Comparison of ENCODE assay signal across 18 cellular contexts in the genomic region with DNA sequence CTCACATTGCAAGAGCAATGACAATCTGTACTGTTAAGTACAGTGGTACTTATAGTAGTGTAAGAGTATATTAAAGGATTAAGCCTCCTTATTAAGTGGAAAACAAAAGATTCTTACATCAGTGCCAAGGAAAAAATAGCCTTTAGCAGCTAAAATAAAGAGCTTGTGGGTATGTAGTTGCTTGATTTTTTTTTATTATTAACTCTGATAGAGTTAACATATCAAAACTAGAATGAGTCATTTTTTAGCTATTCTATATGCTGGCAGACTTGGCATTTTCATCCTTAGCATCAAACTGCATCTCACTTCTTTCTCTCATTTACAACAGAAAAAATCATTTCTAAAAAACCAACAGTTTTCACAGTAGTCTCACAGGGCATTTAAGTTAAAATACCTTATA.
DNase-seq lines count a peak whose midpoint lies in the region; ATAC-seq, FAIRE-seq and TF ChIP-seq lines count a peak whose summit lies in the region.
"Had no signal": no experiment of that assay in that cellular context is flagged by ENCODE, and none has a peak within 500 bp of the region (broad histone marks: within the 10 kb centered on the region; RNA-seq: fewer than 3 reads in every experiment).

No MANE protein-coding gene starts in this region.

- no peaks in the 10 kb centered on the region for H3K27me3 ChIP-seq in IMR-90 (ENCODE audit: control insufficient read depth, insufficient read depth, low read length)

- peak; percentile 55 for FAIRE-seq in D721Med (lab: Jason Lieb, UNC)
- peak; percentile 53 for FAIRE-seq in RCC 7860 (lab: Jason Lieb, UNC)
- FAIRE-seq: GM12891, GM18507 had no signal

- no peak for TF ChIP-seq CTCF in D721Med (IDR thresholded peaks at IDR 0.05; ENCODE audit: insufficient read depth, missing control alignments)
- TF ChIP-seq CTCF in IMR-90 (conservative IDR thresholded peaks at IDR 0.05; ENCODE audit: low read depth, low read length), result no peak
- TF ChIP-seq CTCF in fibroblast of the aortic adventitia (IDR thresholded peaks at IDR 0.05; ENCODE audit: insufficient read depth, low read length), result no peak

- no peak overlapping the region for H2BK120ac ChIP-seq in IMR-90 (ENCODE audit: low read depth, low read length)

- H3K36me3 ChIP-seq in IMR-90 (ENCODE audit: control insufficient read depth, insufficient read depth, low read length), result peaks cover 9% of the 10 kb centered on the region

- no peak overlapping the region for H3K9ac ChIP-seq in IMR-90 (ENCODE audit: low read depth, low read length)

- no peak overlapping the region for H3K4ac ChIP-seq in IMR-90 (ENCODE audit: low read depth, low read length)

- H3K9me3 ChIP-seq in IMR-90 (ENCODE audit: control insufficient read depth, insufficient read depth, low read length), result no peaks in the 10 kb centered on the region

- no peaks in the 10 kb centered on the region for H3K4me1 ChIP-seq in IMR-90 (ENCODE audit: control insufficient read depth, insufficient read depth, low read length)

- intact Hi-C loops in IMR-90 (cut with micrococcal nuclease), result no loop called here

- no peak overlapping the region for H3K23ac ChIP-seq in IMR-90 (ENCODE audit: low read depth, low read length)

- no peak overlapping the region for H4K8ac ChIP-seq in IMR-90 (ENCODE audit: low read depth in 2 of 2, low read length in 2 of 2)

- no TSS peak for BruUV-seq in IMR-90 (replicated peaks; lab: Mats Ljungman, UMichigan)

- no peak for TF ChIP-seq RAD21 in IMR-90 (IDR thresholded peaks at IDR 0.05; ENCODE audit: low read length)

- no peak overlapping the region; the same call in 1 of the 2 replicates for H3K4me2 ChIP-seq in IMR-90 (ENCODE audit: low read depth, low read length)

- no peak overlapping the region for H3K14ac ChIP-seq in IMR-90 (replicated peaks; ENCODE audit: low read depth, low read length)

- CTCF ChIA-PET in IMR-90 (lab: Yijun Ruan, JAX), result interaction anchor here (0.6 kb wide), 1 partner anchor 459 kb away, joined by 3 read pairs; no protein-coding TSS in a partner anchor

- H3K79me1 ChIP-seq in IMR-90 (ENCODE audit: low read depth in 1 of 2, low read length in 2 of 2), result peaks cover 6 to 11% of the 10 kb centered on the region in 2 experiments

- no peak overlapping the region for H2AFZ ChIP-seq in IMR-90 (replicated peaks; ENCODE audit: low read length, poor library complexity)

- no peak overlapping the region for H2BK20ac ChIP-seq in IMR-90 (ENCODE audit: low read depth, low read length)

- H3K9me1 ChIP-seq in IMR-90 (ENCODE audit: insufficient read depth, low read length), result no peaks in the 10 kb centered on the region

- no peak overlapping the region for H2BK15ac ChIP-seq in IMR-90 (ENCODE audit: low read depth, low read length)

- no peak overlapping the region for H3K56ac ChIP-seq in IMR-90 (ENCODE audit: extremely low read depth, insufficient read depth, low read length)

- DNase-seq in D721Med (ENCODE audit: insufficient read length, low spot score), result no peak
- peak; percentile 11 for DNase-seq in IMR-90
- no peak for DNase-seq in RCC 7860 (ENCODE audit: low spot score)
- DNase-seq in fibroblast of the aortic adventitia (ENCODE audit: low read depth), result peak; percentile 13
- DNase-seq: Calu3; CD8-positive, alpha-beta memory T cell; Kasumi-1; NCI-H187 treated with DMSO at 0.1 percent for 48 hours; NCI-H345; NCI-H69; T-helper 1 cell had no signal

- no peak overlapping the region for H3K18ac ChIP-seq in IMR-90 (ENCODE audit: low read depth, low read length)

- in situ Hi-C loops in IMR-90 (cut with MboI; ENCODE audit: low sequenced_read_pairs), result no loop called here

- H3K27ac ChIP-seq in IMR-90 (ENCODE audit: insufficient read depth, low read length), result no peak overlapping the region
- H3K27ac ChIP-seq: C4-2B had no signal

- TF ChIP-seq POLR2A in IMR-90 (IDR thresholded peaks at IDR 0.05; ENCODE audit: low read depth, low read length), result no peak

- dilution Hi-C loops in IMR-90 (cut with HindIII; ENCODE audit: low sequenced_read_pairs, unreplicated experiment), result no loop called here

- no peak overlapping the region for H4K5ac ChIP-seq in IMR-90 (ENCODE audit: low read depth, low read length)

- ATAC-seq in IMR-90 (ENCODE audit: low read depth) (no peak), GM19328 (IDR thresholded peaks at IDR 0.05; ENCODE audit: unreplicated experiment) (no peak), esophagus mucosa (no peak), HG03520 (IDR thresholded peaks at IDR 0.05; ENCODE audit: unreplicated experiment) (no peak), HG03025 (IDR thresholded peaks at IDR 0.05; ENCODE audit: low FRiP score, unreplicated experiment) (no peak)

- no peak overlapping the region for H2BK5ac ChIP-seq in IMR-90 (ENCODE audit: low read depth, low read length, poor library complexity, severe bottlenecking)

- no peak overlapping the region for H4K91ac ChIP-seq in IMR-90 (ENCODE audit: insufficient read depth, low read depth, low read length)

- no peaks in the 10 kb centered on the region for H4K20me1 ChIP-seq in IMR-90 (ENCODE audit: insufficient read depth, low read length)

- no peak overlapping the region for H2AK5ac ChIP-seq in IMR-90 (ENCODE audit: low read depth, low read length)

- POLR2A ChIA-PET in IMR-90 (lab: Charles Lee; ENCODE audit: unreplicated experiment), result no interaction called here

- H3K4me3 ChIP-seq in IMR-90 (ENCODE audit: insufficient read depth, low read depth, low read length), result no peak overlapping the region
- no peak overlapping the region for H3K4me3 ChIP-seq in fibroblast of the aortic adventitia (ENCODE audit: low read depth, low read length)

- no peak overlapping the region for H2AK9ac ChIP-seq in IMR-90 (replicated peaks; ENCODE audit: low read depth, low read length, poor library complexity)

TF ChIP-seq in IMR-90, 13 proteins besides CTCF, POLR2A, EP300 and RAD21:
- TF ChIP-seq MAZ (IDR thresholded peaks at IDR 0.05; ENCODE audit: borderline replicate concordance, low read depth, low read length), result no peak
- TF ChIP-seq RFX5 (IDR thresholded peaks at IDR 0.05; ENCODE audit: low read depth, low read length), result no peak
- TF ChIP-seq BHLHE40 (IDR thresholded peaks at IDR 0.05; ENCODE audit: low read depth, low read length), result no peak
- TF ChIP-seq RCOR1 (IDR thresholded peaks at IDR 0.05; ENCODE audit: insufficient replicate concordance, low read length), result no peak
- TF ChIP-seq, protein P1, sequence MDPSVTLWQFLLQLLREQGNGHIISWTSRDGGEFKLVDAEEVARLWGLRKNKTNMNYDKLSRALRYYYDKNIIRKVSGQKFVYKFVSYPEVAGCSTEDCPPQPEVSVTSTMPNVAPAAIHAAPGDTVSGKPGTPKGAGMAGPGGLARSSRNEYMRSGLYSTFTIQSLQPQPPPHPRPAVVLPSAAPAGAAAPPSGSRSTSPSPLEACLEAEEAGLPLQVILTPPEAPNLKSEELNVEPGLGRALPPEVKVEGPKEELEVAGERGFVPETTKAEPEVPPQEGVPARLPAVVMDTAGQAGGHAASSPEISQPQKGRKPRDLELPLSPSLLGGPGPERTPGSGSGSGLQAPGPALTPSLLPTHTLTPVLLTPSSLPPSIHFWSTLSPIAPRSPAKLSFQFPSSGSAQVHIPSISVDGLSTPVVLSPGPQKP (IDR thresholded peaks at IDR 0.05; ENCODE audit: borderline replicate concordance, low read depth, low read length), result no peak
- no peak for TF ChIP-seq SMC3 (IDR thresholded peaks at IDR 0.05; ENCODE audit: low read depth, low read length)
- no peak for TF ChIP-seq MAFK (IDR thresholded peaks at IDR 0.05; ENCODE audit: low read depth, low read length)
- no peak for TF ChIP-seq MXI1 (IDR thresholded peaks at IDR 0.05; ENCODE audit: borderline replicate concordance, low read depth, low read length)
- TF ChIP-seq FOS (IDR thresholded peaks at IDR 0.05; ENCODE audit: low read depth, low read length), result no peak
- no peak for TF ChIP-seq CHD1 (IDR thresholded peaks at IDR 0.05; ENCODE audit: low read depth, low read length)
- no peak for TF ChIP-seq NFE2L2 (IDR thresholded peaks at IDR 0.05; ENCODE audit: low read depth, low read length)
TF ChIP-seq in IMR-90: peak in this region for 0.

Comparison
In these comparisons a context has a peak if more than half of its experiments do, and no peak if none do; other contexts are left out.
1. DNase-seq: peak in IMR-90 (single experiment) and fibroblast of the aortic adventitia (single experiment); none in D721Med (single experiment) and RCC 7860 (single experiment).